6 cellular contexts compared by ENCODE assay signal in the genomic region with DNA sequence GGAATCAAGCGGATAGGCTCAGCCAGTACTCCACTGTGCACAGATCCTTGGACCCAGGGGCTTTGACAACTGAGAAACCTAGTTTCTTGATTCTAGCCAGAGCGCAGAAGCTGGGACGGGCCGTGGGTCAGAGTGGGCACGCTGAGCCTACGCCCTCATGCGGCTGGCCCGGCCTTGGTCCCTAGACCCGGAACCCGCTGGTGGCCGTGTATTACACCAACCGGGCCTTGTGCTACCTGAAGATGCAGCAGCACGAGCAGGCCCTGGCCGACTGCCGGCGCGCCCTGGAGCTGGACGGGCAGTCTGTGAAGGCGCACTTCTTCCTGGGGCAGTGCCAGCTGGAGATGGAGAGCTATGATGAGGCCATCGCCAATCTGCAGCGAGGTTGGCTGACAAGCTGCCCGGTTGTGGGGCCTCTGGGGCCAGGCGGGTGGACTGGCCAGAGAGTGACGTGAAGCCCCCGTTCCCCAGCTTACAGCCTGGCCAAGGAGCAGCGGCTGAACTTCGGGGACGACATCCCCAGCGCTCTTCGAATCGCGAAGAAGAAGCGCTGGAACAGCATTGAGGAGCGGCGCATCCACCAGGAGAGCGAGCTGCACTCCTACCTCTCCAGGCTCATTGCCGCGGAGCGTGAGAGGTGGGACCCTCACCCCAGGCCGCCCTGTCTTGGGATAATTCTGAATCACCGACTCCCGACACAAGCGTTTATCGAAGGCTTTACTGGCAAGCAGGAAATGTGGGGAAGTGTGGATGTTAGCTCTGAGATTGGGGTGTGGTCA. TPM values are rescaled to one million over a fixed set of nuclear protein-coding genes. Genes with fewer than 3 reads are reported as not detected.
DNase-seq lines count a peak whose midpoint lies in the region; ATAC-seq, FAIRE-seq and TF ChIP-seq lines count a peak whose summit lies in the region.

No MANE protein-coding gene starts in this region.

- H4K20me1 ChIP-seq in BLaER1 treated with 17β-estradiol and CSF1 and Interleukin-3, amounts not matched to agents 10 nM and 100 nM = peaks cover 26 to 74% (median 54%) of the 10 kb centered on the region in 11 experiments; a peak in 21 of 22 replicates

- peak in 3 of 6 donors; percentile 71 to 86 (median 85) for DNase-seq in pancreas
- no peak for DNase-seq in head of caudate nucleus

- peak overlapping the region; percentile 87 to 96 (median 91) for H3K9ac ChIP-seq in BLaER1 treated with 17β-estradiol and CSF1 and Interleukin-3, amounts not matched to agents 10 nM and 100 nM

- ATAC-seq in pancreas (no peak), HG03439 (IDR thresholded peaks at IDR 0.05; ENCODE audit: unreplicated experiment) (no peak)

- H3K4me2 ChIP-seq in BLaER1 treated with 17β-estradiol and CSF1 and Interleukin-3, amounts not matched to agents 10 nM and 100 nM = peak overlapping the region; percentile 95 to 99 (median 99)

- peaks cover 23 to 39% (median 27%) of the 10 kb centered on the region in 11 experiments for H3K36me3 ChIP-seq in BLaER1 treated with 17β-estradiol and CSF1 and Interleukin-3, amounts not matched to agents 10 nM and 100 nM
- peaks cover 41% of the 10 kb centered on the region for H3K36me3 ChIP-seq in KOPT-K1 (ENCODE audit: insufficient read depth, low read length)
- H3K36me3 ChIP-seq in pancreas = peaks cover 0 to 14% (median 13%) of the 10 kb centered on the region in 3 donors

- no peak for FAIRE-seq in pancreas (lab: Jason Lieb, UNC)

- H3K9me3 ChIP-seq in BLaER1 treated with 17β-estradiol and CSF1 and Interleukin-3, amounts not matched to agents 10 nM and 100 nM (replicated peaks in 1 of 11) = no peaks in the 10 kb centered on the region
- H3K9me3 ChIP-seq in KOPT-K1 (ENCODE audit: insufficient read depth, low read length, poor library complexity, severe bottlenecking) (no peaks in the 10 kb centered on the region), pancreas (no peaks in the 10 kb centered on the region)

- H3K4me1 ChIP-seq in BLaER1 treated with 17β-estradiol and CSF1 and Interleukin-3, amounts not matched to agents 10 nM and 100 nM = peaks cover 42 to 57% (median 51%) of the 10 kb centered on the region in 10 experiments
- peaks cover 9 to 29% (median 24%) of the 10 kb centered on the region in 3 donors for H3K4me1 ChIP-seq in pancreas

- peak overlapping the region; percentile 69 to 91 (median 82); a peak in 21 of 22 replicates for H3K27ac ChIP-seq in BLaER1 treated with 17β-estradiol and CSF1 and Interleukin-3, amounts not matched to agents 10 nM and 100 nM
- H3K27ac ChIP-seq in KOPT-K1 (ENCODE audit: low read depth, low read length, poor library complexity, severe bottlenecking) = peak overlapping the region; percentile 72
- H3K27ac ChIP-seq in cingulate gyrus (ENCODE audit: low read depth, low read length) = peak overlapping the region; percentile 93
- H3K27ac ChIP-seq in pancreas = peak overlapping the region; percentile 74 to 87 (median 82)

- WGBS in pancreas, 2 donors = 40 to 43% methylated on average over 44 of the region's 44 CpGs

- intact Hi-C loops in pancreas (cut with DNase I) = no loop called here
- intact Hi-C loops in head of caudate nucleus (cut with DNase I) = no loop called here

- TF ChIP-seq CTCF in pancreas (IDR thresholded peaks at IDR 0.05) = no peak

- H3K4me3 ChIP-seq in BLaER1 treated with 17β-estradiol and CSF1 and Interleukin-3, amounts not matched to agents 10 nM and 100 nM = peak overlapping the region; percentile 75 to 98 (median 90)
- peak overlapping the region; percentile 51 to 93 (median 74) for H3K4me3 ChIP-seq in pancreas

- H3K27me3 ChIP-seq in BLaER1 treated with 17β-estradiol and CSF1 and Interleukin-3, amounts not matched to agents 10 nM and 100 nM = peaks cover 0 to 6% (median 0%) of the 10 kb centered on the region in 11 experiments; a peak in 5 of 22 replicates
- H3K27me3 ChIP-seq in pancreas = no peaks in the 10 kb centered on the region

RNA-seq across cellular contexts. Expression of a gene that starts 0.9 kb away (rescaled TPM):
- total RNA-seq in pancreas = 10 to 100 TPM; 40.1 to 66.1 (median 56.0) TPM
- 100 to 1,000 TPM in 1 of 2 donors, 10 to 100 TPM in 1; 89.5 to 130 TPM for polyA plus RNA-seq in pancreas

RNA-seq across cellular contexts. Expression of a gene that starts 3.0 kb away (rescaled TPM):
- 10 to 100 TPM; 25.0 to 40.3 (median 30.9) TPM for total RNA-seq in pancreas
- 10 to 100 TPM; 47.4 to 50.2 TPM for polyA plus RNA-seq in pancreas

RNA-seq across cellular contexts. Expression of a gene that starts 5.7 kb away (rescaled TPM):
- total RNA-seq in pancreas = 1 to 10 TPM in 1 of 6 donors, under 1 TPM in 5; 0.28 to 1.0 (median 0.84) TPM
- 1 to 10 TPM; 2.3 to 5.1 TPM for polyA plus RNA-seq in pancreas

RNA-seq across cellular contexts. Expression of a gene that starts 9.0 kb away (rescaled TPM):
- total RNA-seq in pancreas = 1 to 10 TPM; 3.5 to 7.5 (median 5.2) TPM
- 1 to 10 TPM; 7.9 to 8.7 TPM for polyA plus RNA-seq in pancreas

RNA-seq across cellular contexts. Expression of a gene that starts 13.2 kb away (rescaled TPM):
- total RNA-seq in pancreas = 10 to 100 TPM; 33.5 to 66.2 (median 45.6) TPM
- polyA plus RNA-seq in pancreas = 100 to 1,000 TPM; 260 to 265 TPM
